Comparison of ENCODE assay signal across 28 cellular contexts in the genomic region with DNA sequence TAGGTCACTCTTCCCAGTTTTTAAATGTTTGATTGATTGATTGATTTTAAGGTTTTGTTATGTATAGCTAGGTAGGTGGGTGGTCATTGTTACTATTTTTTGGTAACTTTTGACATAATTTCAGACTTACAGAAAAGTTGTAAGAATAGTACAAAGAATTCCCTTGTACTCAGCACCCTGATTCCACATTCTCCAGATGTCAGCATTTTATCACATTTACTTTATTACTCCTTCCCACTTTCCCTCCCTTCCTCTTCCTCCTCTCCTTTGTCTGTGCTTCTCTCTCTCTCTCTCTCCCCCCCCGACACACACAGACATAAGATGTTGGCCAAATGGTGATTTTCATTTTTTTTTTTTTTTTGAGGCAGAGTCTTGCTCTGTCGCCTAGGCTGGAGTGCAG.
"Had no signal": no experiment of that assay in that cellular context is flagged by ENCODE, and none has a peak within 500 bp of the region (broad histone marks: within the 10 kb centered on the region; RNA-seq: fewer than 3 reads in every experiment).

No MANE protein-coding gene starts in this region.

- H3K27me3 ChIP-seq: MG63, SJCRH30 had no signal

- FAIRE-seq: astrocyte, TTC549 had no signal

- ATAC-seq: Panc1, Right ventricle myocardium inferior had no signal

- H3K27ac Mint-ChIP-seq: activated naive CD8-positive, alpha-beta T cell; brain had no signal

- H3K9me3 ChIP-seq: MG63, SJCRH30, SK-N-SH had no signal

- H3K4me1 ChIP-seq: SJCRH30 had no signal

- DNase-seq: activated CD4-positive, CD25-positive, alpha-beta regulatory T cell; activated effector memory CD4-positive, alpha-beta T cell treated with Interleukin-2 at 50 U/mL for 16 hours; activated naive CD4-positive, alpha-beta T cell; activated T-cell treated with anti-CD3 and anti-CD28 coated beads for 4 hours; amygdala; MG63; MV-4-11; NCI-H1092 treated with DMSO at 0.1 percent for 48 hours; NCI-H1417 treated with DMSO at 0.1 percent for 48 hours; NCI-H1694; NCI-H2029; NCI-H2107; NCI-H2171 treated with DMSO at 0.1 percent for 48 hours; NCI-H226; NCI-H526 treated with DMSO at 0.1 percent for 48 hours; NCI-H82; RPMI8226; SJCRH30; SK-N-SH; T1000 had no signal

- H3K9me3 Mint-ChIP-seq: brain; central memory CD8-positive, alpha-beta T cell had no signal

- H3K4me3 Mint-ChIP-seq: activated naive CD8-positive, alpha-beta T cell; brain; central memory CD8-positive, alpha-beta T cell had no signal

- H3K4me3 ChIP-seq: MG63, SJCRH30 had no signal

- H3K27me3 Mint-ChIP-seq: activated naive CD8-positive, alpha-beta T cell; brain; central memory CD8-positive, alpha-beta T cell had no signal

- H3K4me1 Mint-ChIP-seq: brain had no signal

- H3K27ac ChIP-seq: SJCRH30, VCaP had no signal

- H3K4me2 ChIP-seq: SK-N-SH had no signal
